ENCODE assay signal across 23 cellular contexts in genomic region chr1:221347706-221348105, GRCh38.
DNase-seq lines count a peak whose midpoint lies in the region; ATAC-seq, FAIRE-seq and TF ChIP-seq lines count a peak whose summit lies in the region.
"Had no signal": no experiment of that assay in that cellular context is flagged by ENCODE, and none has a peak within 500 bp of the region (broad histone marks: within the 10 kb centered on the region; RNA-seq: fewer than 3 reads in every experiment).

No MANE protein-coding gene starts in this region.

- intact Hi-C loops in HepG2 (cut with micrococcal nuclease; ENCODE audit: unreplicated experiment), result no loop called here

- TF ChIP-seq CTCF in HepG2 (CRISPR knock-in tag; IDR thresholded peaks at IDR 0.05), result no peak
- no peak for TF ChIP-seq CTCF in tibial nerve (IDR thresholded peaks at IDR 0.05)

- POLR2A ChIA-PET in HepG2 (lab: Yijun Ruan, JAX), result no interaction called here

- no peak for ATAC-seq in HepG2
- no peak for ATAC-seq in HG02840 (IDR thresholded peaks at IDR 0.05; ENCODE audit: low FRiP score, unreplicated experiment)
- ATAC-seq: GM23338 had no signal

- no peaks in the 10 kb centered on the region for H3K27me3 ChIP-seq in HepG2 (ENCODE audit: control insufficient read depth in 1 of 2, insufficient read depth in 2 of 2, low read length in 2 of 2)
- H3K27me3 ChIP-seq in tibial nerve, result no peaks in the 10 kb centered on the region
- H3K27me3 ChIP-seq: BLaER1 had no signal

- no peak for TF ChIP-seq POLR2A in GM12892 (IDR thresholded peaks at IDR 0.05; ENCODE audit: low read depth, low read length)
- TF ChIP-seq POLR2A in HepG2 (IDR thresholded peaks at IDR 0.05; ENCODE audit: insufficient read depth in 1 of 2, low read depth in 2 of 2, low read length in 2 of 2), result no peak
- TF ChIP-seq POLR2A in tibial nerve (IDR thresholded peaks at IDR 0.05), result no peak

- in situ Hi-C loops in HepG2 (cut with HindIII; ENCODE audit: extremely low pct_ligation_motif_present, low pct_unique_long_range_greater_than_20kb), result no loop called here

- no peak overlapping the region for H2AFZ ChIP-seq in HepG2 (ENCODE audit: low read length)
- H2AFZ ChIP-seq: GM23338 had no signal

- H3K4me3 ChIP-seq in HepG2 (replicated peaks in 1 of 3; ENCODE audit: insufficient read depth in 1 of 3, low read depth in 2 of 3, low read length in 3 of 3) (no peak overlapping the region), tibial nerve (no peak overlapping the region)
- H3K4me3 ChIP-seq: BLaER1, GM23338, SK-N-MC had no signal

- no peak for TF ChIP-seq RAD21 in HepG2 (CRISPR knock-in tag; IDR thresholded peaks at IDR 0.05)

- H3K9ac ChIP-seq in HepG2 (ENCODE audit: insufficient read depth, low read depth, low read length), result no peak overlapping the region
- H3K9ac ChIP-seq: BLaER1 had no signal

- H4K20me1 ChIP-seq in HepG2 (ENCODE audit: insufficient read depth, low read length), result no peaks in the 10 kb centered on the region
- H4K20me1 ChIP-seq: BLaER1 had no signal

- H3K4me2 ChIP-seq in HepG2 (ENCODE audit: low read depth, low read length), result no peak overlapping the region
- H3K4me2 ChIP-seq: BLaER1, GM23338 had no signal

- WGBS in HepG2 (ENCODE audit: low lambda C conversion rate), result 0% methylated on average over 2 of the region's 2 CpGs
- 66 to 87% methylated on average over 2 of the region's 2 CpGs for WGBS in tibial nerve, 2 donors

- FAIRE-seq in GM12892 (lab: Jason Lieb, UNC) (peak; percentile 27), HepG2 (lab: Jason Lieb, UNC) (no peak)
- FAIRE-seq: A204.1, RCC 7860 had no signal

- H3K79me2 ChIP-seq in HepG2 (ENCODE audit: insufficient read depth, low read length), result no peaks in the 10 kb centered on the region

- H3K36me3 ChIP-seq in HepG2 (replicated peaks in 1 of 2; ENCODE audit: control insufficient read depth in 1 of 2, insufficient read depth in 2 of 2, low read length in 2 of 2), result no peaks in the 10 kb centered on the region
- H3K36me3 ChIP-seq in tibial nerve, result no peaks in the 10 kb centered on the region
- H3K36me3 ChIP-seq: BLaER1 had no signal

- no peak overlapping the region for H3K27ac ChIP-seq in HepG2 (ENCODE audit: extremely low read length, insufficient read depth, low read length)
- no peak overlapping the region for H3K27ac ChIP-seq in tibial nerve
- H3K27ac ChIP-seq: BLaER1, SK-N-MC had no signal

- CTCF ChIA-PET in HepG2 (lab: Yijun Ruan, JAX; ENCODE audit: low intra/inter-chr PET ratio, low total read pairs), result no interaction called here

- H3K9me3 ChIP-seq in HepG2 (ENCODE audit: low read length) (no peaks in the 10 kb centered on the region), tibial nerve (no peaks in the 10 kb centered on the region)
- H3K9me3 ChIP-seq: BLaER1, Caco-2 had no signal

- DNase-seq in NCI-H748 (lab: John Stamatoyannopoulos, UW; ENCODE audit: unreplicated experiment) (peak; percentile 64), NCI-H748 treated with DMSO at 0.1 percent for 48 hours (lab: John Stamatoyannopoulos, UW) (no peak), GM12892 (ENCODE audit: insufficient read length) (no peak), amniotic epithelial cell (ENCODE audit: low read depth) (peak; percentile 3), HepG2 (ENCODE audit: low spot score) (peak; percentile 1), tibial nerve (ENCODE audit: low spot score in 2 of 2) (no peak), inferior parietal cortex (ENCODE audit: extremely low spot score) (no peak)
- DNase-seq: Caco-2; CD4-positive, alpha-beta memory T cell; H9; HFFc6; NCI-H1048; NCI-H187; NCI-H2081 treated with DMSO at 0.1 percent for 48 hours; NCI-H446; NCI-H526 treated with DMSO at 0.1 percent for 48 hours; SIG-M5 had no signal

- TF ChIP-seq EP300 in HepG2 (IDR thresholded peaks at IDR 0.05; ENCODE audit: low read depth in 2 of 2, low read length in 2 of 2) (no peak), HepG2 (CRISPR knock-in tag; IDR thresholded peaks at IDR 0.05; ENCODE audit: borderline replicate concordance) (no peak), tibial nerve (IDR thresholded peaks at IDR 0.05) (no peak)

- no TSS peak for BruUV-seq in HepG2 (replicated peaks; lab: Mats Ljungman, UMichigan)

- no peaks in the 10 kb centered on the region for H3K4me1 ChIP-seq in HepG2 (ENCODE audit: insufficient read depth, low read length)
- H3K4me1 ChIP-seq in tibial nerve, result peaks cover 0 to 6% (median 0%) of the 10 kb centered on the region in 4 donors
- H3K4me1 ChIP-seq: BLaER1, Caco-2 had no signal

TF ChIP-seq in HepG2, 621 proteins besides CTCF, POLR2A, EP300 and RAD21 (continues in another document):
- TF ChIP-seq ZNF704 (CRISPR knock-in tag; IDR thresholded peaks at IDR 0.05; ENCODE audit: borderline replicate concordance) (no peak), MTF1 (CRISPR knock-in tag; IDR thresholded peaks at IDR 0.05) (no peak), ZNF350 (CRISPR knock-in tag; IDR thresholded peaks at IDR 0.05; ENCODE audit: borderline replicate concordance, low read depth) (no peak), ZNF335 (CRISPR knock-in tag; IDR thresholded peaks at IDR 0.05) (no peak), YEATS2 (CRISPR knock-in tag; IDR thresholded peaks at IDR 0.05; ENCODE audit: borderline replicate concordance) (no peak), PCBP1 (IDR thresholded peaks at IDR 0.05; ENCODE audit: borderline replicate concordance, low read depth, low read length) (no peak), ZNF124 (CRISPR knock-in tag; IDR thresholded peaks at IDR 0.05) (no peak), TFDP1 (CRISPR knock-in tag; IDR thresholded peaks at IDR 0.05; ENCODE audit: borderline replicate concordance) (no peak), ZNF256 (CRISPR knock-in tag; conservative IDR thresholded peaks at IDR 0.05) (no peak), NR3C1 (CRISPR knock-in tag; IDR thresholded peaks at IDR 0.05) (no peak), RXRA (CRISPR knock-in tag; IDR thresholded peaks at IDR 0.05) (no peak), CEBPG (CRISPR knock-in tag; IDR thresholded peaks at IDR 0.05) (no peak), RFXANK (CRISPR knock-in tag; IDR thresholded peaks at IDR 0.05) (no peak), SMAD3 (CRISPR knock-in tag; IDR thresholded peaks at IDR 0.05) (no peak)
- TF ChIP-seq, protein P1, sequence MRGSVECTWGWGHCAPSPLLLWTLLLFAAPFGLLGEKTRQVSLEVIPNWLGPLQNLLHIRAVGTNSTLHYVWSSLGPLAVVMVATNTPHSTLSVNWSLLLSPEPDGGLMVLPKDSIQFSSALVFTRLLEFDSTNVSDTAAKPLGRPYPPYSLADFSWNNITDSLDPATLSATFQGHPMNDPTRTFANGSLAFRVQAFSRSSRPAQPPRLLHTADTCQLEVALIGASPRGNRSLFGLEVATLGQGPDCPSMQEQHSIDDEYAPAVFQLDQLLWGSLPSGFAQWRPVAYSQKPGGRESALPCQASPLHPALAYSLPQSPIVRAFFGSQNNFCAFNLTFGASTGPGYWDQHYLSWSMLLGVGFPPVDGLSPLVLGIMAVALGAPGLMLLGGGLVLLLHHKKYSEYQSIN (CRISPR knock-in tag; IDR thresholded peaks at IDR 0.05; ENCODE audit: borderline replicate concordance), result no peak

Comparison
In these comparisons a context has a peak if more than half of its experiments do, and no peak if none do; other contexts are left out.
1. DNase-seq: peak in NCI-H748 (single experiment), amniotic epithelial cell (single experiment) and HepG2 (single experiment); none in NCI-H748 treated with DMSO at 0.1 percent for 48 hours (single experiment), GM12892 (single experiment), tibial nerve (0 of 2) and inferior parietal cortex (single experiment).